In the genomic region with DNA sequence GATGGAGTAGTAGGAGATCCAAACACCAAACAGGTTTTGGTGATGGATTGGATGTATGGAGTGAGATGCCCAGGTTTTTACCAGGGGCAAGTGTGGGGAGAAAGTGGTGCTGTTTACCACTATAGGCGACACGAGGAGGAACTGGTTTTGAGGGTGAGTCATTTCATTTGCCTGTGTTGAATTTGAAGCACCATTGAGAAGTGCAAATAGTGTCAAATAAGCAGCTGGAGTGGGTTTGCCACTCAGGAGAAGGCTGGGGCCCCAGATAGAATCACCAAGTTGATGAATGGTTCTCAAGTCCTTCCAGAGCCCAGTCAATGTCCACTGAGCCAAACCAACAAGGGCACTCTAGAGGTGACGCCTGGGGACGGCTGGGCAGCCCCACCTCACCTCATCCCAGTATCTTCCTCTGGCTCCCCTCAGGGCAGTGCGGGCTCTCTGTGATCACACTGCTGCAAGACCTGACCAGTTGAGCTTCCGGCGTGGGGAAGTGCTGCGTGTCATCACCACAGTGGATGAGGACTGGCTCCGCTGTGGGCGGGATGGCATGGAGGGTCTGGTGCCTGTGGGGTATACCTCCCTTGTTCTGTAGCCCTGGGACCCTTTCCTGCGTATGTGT, we compare ENCODE assay signal across 22 cellular contexts. TPM values are rescaled to one million over a fixed set of nuclear protein-coding genes. Genes with fewer than 3 reads are reported as not detected.
DNase-seq lines count a peak whose midpoint lies in the region; ATAC-seq lines count a peak whose summit lies in the region.
"Had no signal": no experiment of that assay in that cellular context is flagged by ENCODE, and none has a peak within 500 bp of the region (broad histone marks: within the 10 kb centered on the region; RNA-seq: fewer than 3 reads in every experiment).

No MANE protein-coding gene starts in this region.

- ATAC-seq in HG03108 (IDR thresholded peaks at IDR 0.05; ENCODE audit: unreplicated experiment), result no peak
- ATAC-seq: pancreas, Right ventricle myocardium inferior had no signal

- H3K27me3 ChIP-seq in effector memory CD4-positive, alpha-beta T cell (replicated peaks; ENCODE audit: control insufficient read depth, insufficient read depth, low read length, poor library complexity, severe bottlenecking), result no peaks in the 10 kb centered on the region
- H3K27me3 ChIP-seq: cardiac muscle cell, pancreas had no signal

- no peak overlapping the region for H3K27ac ChIP-seq in effector memory CD4-positive, alpha-beta T cell (ENCODE audit: insufficient read depth, low read length, poor library complexity, severe bottlenecking)
- H3K27ac ChIP-seq: cardiac muscle cell, left ventricle myocardium inferior, pancreas, thoracic aorta had no signal

- POLR2A ChIA-PET in activated CD4-positive, alpha-beta memory T cell treated with anti-CD3 and anti-CD28 coated beads, Interleukin-2, amount 10 ng/mL, durations not matched to agents 7 days and 5 days (lab: Charles Lee), result no interaction called here

- DNase-seq in DMS53 treated with DMSO at 0.1 percent for 48 hours (lab: John Stamatoyannopoulos, UW; ENCODE audit: unreplicated experiment), result peak; percentile 97
- DNase-seq in MV-4-11 (lab: John Stamatoyannopoulos, UW), result peak; percentile 23
- DNase-seq in activated CD4-positive, alpha-beta memory T cell treated with anti-CD3 and anti-CD28 coated beads, Interleukin-2, amount 10 ng/mL, durations not matched to agents 7 days and 5 days, result no peak
- DNase-seq in mesenteric fat pad (ENCODE audit: low spot score), result peak; percentile 68
- DNase-seq in HuH-7.5 (ENCODE audit: low spot score), result no peak
- DNase-seq in effector memory CD4-positive, alpha-beta T cell, result no peak
- no peak for DNase-seq in KBM-7
- DNase-seq: effector CD8-positive, alpha-beta T cell; hippocampal formation; left ventricle myocardium inferior; NCI-H1930; NK-92 treated with Interleukin-12 subunit alpha and Interleukin-12 subunit beta, amount 100 ng/mL, for 24 hours; pancreas; stimulated activated CD4-positive, alpha-beta T cell treated with anti-CD3 and anti-CD28 coated beads, Interleukin-4, amount 100 ng/mL, for 4 hours had no signal

- H3K4me1 Mint-ChIP-seq in activated CD4-positive, alpha-beta memory T cell treated with anti-CD3 and anti-CD28 coated beads, Interleukin-2, amount 10 ng/mL, durations not matched to agents 7 days and 5 days, result peaks cover 15% of the 10 kb centered on the region

- CTCF ChIA-PET in activated CD4-positive, alpha-beta memory T cell treated with anti-CD3 and anti-CD28 coated beads, Interleukin-2, amount 10 ng/mL, durations not matched to agents 7 days and 5 days (lab: Charles Lee), result interaction anchor here (0.6 to 0.7 kb wide), 4 partner anchors 22 to 994 kb away, joined by 3 to 8 read pairs (median 4); partner anchors contain the start of gene FDPS

- H3K27me3 Mint-ChIP-seq in activated CD4-positive, alpha-beta memory T cell treated with anti-CD3 and anti-CD28 coated beads, Interleukin-2, amount 10 ng/mL, durations not matched to agents 7 days and 5 days, result no peaks in the 10 kb centered on the region

- peak overlapping the region; percentile 59 for H3K27ac Mint-ChIP-seq in activated CD4-positive, alpha-beta memory T cell treated with anti-CD3 and anti-CD28 coated beads, Interleukin-2, amount 10 ng/mL, durations not matched to agents 7 days and 5 days
- H3K27ac Mint-ChIP-seq: T-helper 1 cell treated with Interleukin-12 subunit alpha and Interleukin-12 subunit beta and Interleukin-4 antibody, amounts not matched to agents 30 μg/mL and 1 μg/mL, for 36 hours had no signal

- peaks cover 20% of the 10 kb centered on the region for H3K36me3 ChIP-seq in effector memory CD4-positive, alpha-beta T cell (ENCODE audit: control insufficient read depth, insufficient read depth, low read length)

- H3K4me1 ChIP-seq in effector memory CD4-positive, alpha-beta T cell (ENCODE audit: control insufficient read depth, insufficient read depth, low read length, poor library complexity, severe bottlenecking), result peaks cover 3% of the 10 kb centered on the region
- H3K4me1 ChIP-seq: HAP-1, pancreas had no signal

- peaks cover 32% of the 10 kb centered on the region for H3K36me3 Mint-ChIP-seq in activated CD4-positive, alpha-beta memory T cell treated with anti-CD3 and anti-CD28 coated beads, Interleukin-2, amount 10 ng/mL, durations not matched to agents 7 days and 5 days (ENCODE audit: low read depth)

- in situ Hi-C loops in KBM-7 (cut with MboI; ENCODE audit: low pct_unique_long_range_greater_than_20kb, low sequenced_read_pairs), result no loop called here

- no peaks in the 10 kb centered on the region for H3K9me3 ChIP-seq in effector memory CD4-positive, alpha-beta T cell (ENCODE audit: control insufficient read depth, low read length)
- H3K9me3 ChIP-seq: HAP-1, left ventricle myocardium inferior, pancreas, thoracic aorta had no signal

- H3K4me3 ChIP-seq in effector memory CD4-positive, alpha-beta T cell (ENCODE audit: insufficient read depth, low read depth, low read length, poor library complexity, severe bottlenecking), result no peak overlapping the region
- H3K4me3 ChIP-seq: cardiac muscle cell, HAP-1, left ventricle myocardium inferior, pancreas, thoracic aorta had no signal

- no peak overlapping the region for H3K4me3 Mint-ChIP-seq in activated CD4-positive, alpha-beta memory T cell treated with anti-CD3 and anti-CD28 coated beads, Interleukin-2, amount 10 ng/mL, durations not matched to agents 7 days and 5 days
- H3K4me3 Mint-ChIP-seq: T-helper 1 cell treated with Interleukin-12 subunit alpha and Interleukin-12 subunit beta and Interleukin-4 antibody, amounts not matched to agents 30 μg/mL and 1 μg/mL, for 36 hours had no signal

- H3K9me3 Mint-ChIP-seq in activated CD4-positive, alpha-beta memory T cell treated with anti-CD3 and anti-CD28 coated beads, Interleukin-2, amount 10 ng/mL, durations not matched to agents 7 days and 5 days, result no peaks in the 10 kb centered on the region
- H3K9me3 Mint-ChIP-seq: T-helper 1 cell treated with Interleukin-12 subunit alpha and Interleukin-12 subunit beta and Interleukin-4 antibody, amounts not matched to agents 30 μg/mL and 1 μg/mL, for 36 hours had no signal

RNA-seq across cellular contexts. Expression of gene RUSC1, which starts 9.4 kb away (rescaled TPM):
- 10 to 100 TPM; 24.6 to 26.2 TPM for total RNA-seq in activated CD4-positive, alpha-beta memory T cell treated with anti-CD3 and anti-CD28 coated beads, Interleukin-2, amount 10 ng/mL, durations not matched to agents 7 days and 5 days
- total RNA-seq in mesenteric fat pad, result 20.8 TPM

RNA-seq across cellular contexts. Expression of gene FDPS, which starts 21.4 kb away (rescaled TPM):
- 100 to 1,000 TPM; 350 to 352 TPM for total RNA-seq in activated CD4-positive, alpha-beta memory T cell treated with anti-CD3 and anti-CD28 coated beads, Interleukin-2, amount 10 ng/mL, durations not matched to agents 7 days and 5 days
- 91.7 TPM for total RNA-seq in mesenteric fat pad

RNA-seq across cellular contexts. Expression of gene PKLR, which starts 28.9 kb away (rescaled TPM):
- total RNA-seq in activated CD4-positive, alpha-beta memory T cell treated with anti-CD3 and anti-CD28 coated beads, Interleukin-2, amount 10 ng/mL, durations not matched to agents 7 days and 5 days, result not detected
- total RNA-seq in mesenteric fat pad, result not detected
- total RNA-seq: HT1080, left ventricle myocardium inferior, Right ventricle myocardium inferior, skeletal muscle tissue, thoracic aorta had no signal

RNA-seq across cellular contexts. Expression of gene HCN3, which starts 52.8 kb away (rescaled TPM):
- 1 to 10 TPM; 3.7 to 4.9 TPM for total RNA-seq in activated CD4-positive, alpha-beta memory T cell treated with anti-CD3 and anti-CD28 coated beads, Interleukin-2, amount 10 ng/mL, durations not matched to agents 7 days and 5 days
- total RNA-seq in mesenteric fat pad, result 3.3 TPM

RNA-seq across cellular contexts. Expression of gene CLK2, which starts 56.8 kb away (rescaled TPM):
- 10 to 100 TPM; 78.0 to 82.0 TPM for total RNA-seq in activated CD4-positive, alpha-beta memory T cell treated with anti-CD3 and anti-CD28 coated beads, Interleukin-2, amount 10 ng/mL, durations not matched to agents 7 days and 5 days
- total RNA-seq in mesenteric fat pad, result 34.7 TPM

Comparison
In these comparisons a context has a peak if more than half of its experiments do, and no peak if none do; other contexts are left out.
1. DNase-seq: peak in DMS53 treated with DMSO at 0.1 percent for 48 hours (single experiment), MV-4-11 (single experiment) and mesenteric fat pad (single experiment); none in activated CD4-positive, alpha-beta memory T cell treated with anti-CD3 and anti-CD28 coated beads, Interleukin-2, amount 10 ng/mL, durations not matched to agents 7 days and 5 days (single experiment), HuH-7.5 (single experiment), effector memory CD4-positive, alpha-beta T cell (0 of 3) and KBM-7 (single experiment).